8 cellular contexts compared by ENCODE assay signal in the genomic region with DNA sequence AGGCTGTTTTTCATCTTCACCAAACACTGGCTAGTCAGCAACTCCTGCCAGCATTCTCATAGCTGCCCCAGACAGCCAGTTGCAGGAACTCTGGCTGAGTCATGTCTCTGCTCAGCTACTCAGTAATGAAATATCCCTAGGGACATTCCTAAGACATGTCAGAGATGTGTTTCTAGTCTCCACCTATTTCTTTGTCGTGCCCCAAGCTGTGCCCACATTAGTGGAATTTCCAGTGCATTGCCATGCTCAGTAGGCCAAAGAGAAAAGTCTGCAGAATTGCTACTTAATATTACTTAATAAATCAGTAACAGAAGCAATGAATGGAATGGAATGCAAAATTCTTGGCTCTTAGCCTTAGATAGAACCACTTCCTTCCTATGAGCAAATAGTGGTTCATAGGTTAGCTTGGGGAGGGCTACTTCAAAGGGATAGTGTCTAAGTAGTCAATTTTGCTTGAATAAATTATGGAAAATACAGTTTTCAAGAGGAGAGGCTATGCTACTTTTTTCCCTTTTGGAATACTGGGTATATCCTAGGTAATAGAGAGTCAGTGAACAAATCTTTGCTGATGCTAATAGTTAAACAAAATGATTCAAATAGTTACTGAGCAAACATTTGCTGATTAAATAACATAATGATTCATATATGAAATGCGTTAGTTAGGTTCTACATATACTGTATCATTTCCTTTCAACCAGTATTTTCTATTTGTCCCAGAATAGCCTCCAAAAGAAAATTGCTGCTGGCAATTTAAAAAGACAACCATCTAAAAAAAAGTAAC. TPM values are rescaled to one million over a fixed set of nuclear protein-coding genes. Genes with fewer than 3 reads are reported as not detected.
DNase-seq lines count a peak whose midpoint lies in the region; ATAC-seq, FAIRE-seq and TF ChIP-seq lines count a peak whose summit lies in the region.

No MANE protein-coding gene starts in this region.

- ATAC-seq in HG03175 (IDR thresholded peaks at IDR 0.05; ENCODE audit: unreplicated experiment): no peak

- H3K9me3 ChIP-seq in hepatocyte (ENCODE audit: low read depth) (no peaks in the 10 kb centered on the region), spleen (no peaks in the 10 kb centered on the region)

- no peaks in the 10 kb centered on the region for H3K27me3 ChIP-seq in hepatocyte
- no peaks in the 10 kb centered on the region for H3K27me3 ChIP-seq in spleen (replicated peaks in 1 of 7)

- TF ChIP-seq POLR2A in H54 (IDR thresholded peaks at IDR 0.05; ENCODE audit: low read depth, low read length) (no peak), spleen (IDR thresholded peaks at IDR 0.05) (no peak)

- 38% methylated on average over 2 of the region's 2 CpGs for WGBS in hepatocyte (ENCODE audit: low lambda C conversion rate, missing lambda C conversion rate)
- WGBS in spleen, 5 donors: 43 to 68% (median 53%) methylated on average over 2 of the region's 2 CpGs

- no peaks in the 10 kb centered on the region for H3K36me3 ChIP-seq in hepatocyte (replicated peaks; ENCODE audit: insufficient read depth, low read depth)
- H3K36me3 ChIP-seq in spleen: no peaks in the 10 kb centered on the region

- intact Hi-C loops in spleen (cut with DNase I; ENCODE audit: low total_unique reads): no loop called here

- H3K4me1 ChIP-seq in hepatocyte (ENCODE audit: insufficient read depth): peaks cover 21% of the 10 kb centered on the region
- peaks cover 0 to 9% (median 0%) of the 10 kb centered on the region in 6 donors for H3K4me1 ChIP-seq in spleen

- no peaks in the 10 kb centered on the region for H3K9me2 ChIP-seq in hepatocyte (replicated peaks; ENCODE audit: insufficient read depth)

- H3K27ac ChIP-seq in hepatocyte (peak overlapping the region; percentile 75), spleen (peak overlapping the region in 6 of 8 donors; percentile 5 to 57 (median 34))

- H3K4me3 ChIP-seq in hepatocyte (no peak overlapping the region), spleen (no peak overlapping the region)

- no peaks in the 10 kb centered on the region for H4K20me1 ChIP-seq in hepatocyte (ENCODE audit: insufficient read depth, poor library complexity, severe bottlenecking)

- peak; percentile 99 for FAIRE-seq in H54 (lab: Jason Lieb, UNC)

- H3K4me2 ChIP-seq in hepatocyte: no peak overlapping the region

- H2AFZ ChIP-seq in hepatocyte: no peak overlapping the region

- no peaks in the 10 kb centered on the region for H3K79me2 ChIP-seq in hepatocyte

- peak; percentile 65 for DNase-seq in H54 (ENCODE audit: insufficient read length, low spot score)
- peak; percentile 90 for DNase-seq in amniotic stem cell (lab: John Stamatoyannopoulos, UW)
- peak; percentile 83 for DNase-seq in hepatocyte (ENCODE audit: low spot score)
- no peak for DNase-seq in spleen
- DNase-seq in activated CD4-positive, CD25-positive, alpha-beta regulatory T cell (lab: John Stamatoyannopoulos, UW): no peak
- DNase-seq in stimulated activated CD4-positive, alpha-beta T cell treated with anti-CD3 and anti-CD28 coated beads, Interleukin-2, amount 100 ng/mL, for 48 hours: no peak
- DNase-seq in activated T-cell treated with anti-CD3 and anti-CD28 coated beads, Interleukin-2, amount 50 U/mL, for 1 hour: no peak

- TF ChIP-seq CTCF in hepatocyte (IDR thresholded peaks at IDR 0.05; ENCODE audit: poor library complexity) (no peak), spleen (IDR thresholded peaks at IDR 0.05 in 8 of 11, conservative IDR thresholded peaks at IDR 0.05 in 3 of 11) (no peak)

RNA-seq across cellular contexts. Expression of gene SEMA3C, which starts 23.6 kb away (rescaled TPM):
- 134 and 139 TPM in 2 replicates for total RNA-seq in hepatocyte
- 34.8 and 37.1 TPM in 2 replicates for polyA plus RNA-seq in hepatocyte
- 10 to 100 TPM in 6 of 7 donors, 1 to 10 TPM in 1; 5.9 to 53.7 (median 17.4) TPM for total RNA-seq in spleen
- polyA plus RNA-seq in spleen: 1 to 10 TPM; 1.1 to 2.5 (median 1.8) TPM

Comparison
In these comparisons a context has a peak if more than half of its experiments do, and no peak if none do; other contexts are left out.
1. DNase-seq: peak in H54 (single experiment), amniotic stem cell (single experiment) and hepatocyte (single experiment); none in spleen (single experiment), activated CD4-positive, CD25-positive, alpha-beta regulatory T cell (0 of 4), stimulated activated CD4-positive, alpha-beta T cell treated with anti-CD3 and anti-CD28 coated beads, Interleukin-2, amount 100 ng/mL, for 48 hours (0 of 2) and activated T-cell treated with anti-CD3 and anti-CD28 coated beads, Interleukin-2, amount 50 U/mL, for 1 hour (single experiment).